In the genomic region with DNA sequence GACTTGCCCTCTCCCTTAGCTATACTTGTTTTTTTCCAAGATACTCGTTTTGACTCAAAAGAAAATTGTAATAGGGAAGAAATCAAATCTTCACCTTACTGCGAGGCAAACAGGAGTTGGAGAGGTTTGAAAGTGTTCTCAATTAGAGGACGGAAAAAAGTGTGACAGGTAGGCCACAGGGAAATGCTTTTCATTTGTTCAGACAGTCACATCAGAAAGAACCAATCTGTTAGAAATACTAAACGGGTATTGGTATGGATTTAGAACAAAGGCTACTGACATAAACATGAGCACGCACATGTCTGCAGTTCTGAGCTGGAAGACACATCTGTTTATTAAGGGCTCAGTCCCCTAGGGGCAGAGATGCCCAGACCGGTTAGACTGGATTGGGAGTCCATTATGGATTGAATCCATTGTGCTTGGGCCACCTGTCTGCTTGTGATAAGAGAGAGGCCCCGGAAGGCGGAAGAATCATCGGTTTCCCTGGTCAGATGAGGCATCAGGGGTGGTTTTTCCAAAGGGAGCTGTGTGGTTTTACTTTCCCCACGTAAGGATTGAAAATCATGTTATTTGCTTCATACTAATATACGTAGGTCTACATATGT, we compare ENCODE assay signal across 13 cellular contexts.
DNase-seq lines count a peak whose midpoint lies in the region; ATAC-seq and TF ChIP-seq lines count a peak whose summit lies in the region.
"Had no signal": no experiment of that assay in that cellular context is flagged by ENCODE, and none has a peak within 500 bp of the region (broad histone marks: within the 10 kb centered on the region; RNA-seq: fewer than 3 reads in every experiment).

No MANE protein-coding gene starts in this region.

- H3K27ac ChIP-seq in SJCRH30: no peak overlapping the region
- H3K27ac ChIP-seq in mesenchymal stem cell (ENCODE audit: low read length, poor library complexity, severe bottlenecking): no peak overlapping the region
- no peak overlapping the region for H3K27ac ChIP-seq in GM23248
- H3K27ac ChIP-seq: vagina had no signal

- in situ Hi-C loops in GM23248 (cut with MboI): no loop called here

- no peak for ATAC-seq in GM21737 (IDR thresholded peaks at IDR 0.05; ENCODE audit: unreplicated experiment)
- ATAC-seq in GM18861 (IDR thresholded peaks at IDR 0.05; ENCODE audit: unreplicated experiment): no peak
- ATAC-seq: activated CD8-positive, alpha-beta memory T cell treated with anti-CD3 and anti-CD28 coated beads, Interleukin-2, amount 10 ng/mL, durations not matched to agents 7 days and 5 days; naive thymus-derived CD8-positive, alpha-beta T cell had no signal

- H3K4me2 ChIP-seq in mesenchymal stem cell (ENCODE audit: low read length, poor library complexity, severe bottlenecking) (no peak overlapping the region), GM23248 (ENCODE audit: unreplicated experiment) (no peak overlapping the region)

- DNase-seq in Caco-2: peak; percentile 80 to 84
- DNase-seq in NCI-H146 (lab: John Stamatoyannopoulos, UW): peak; percentile 93
- DNase-seq in SJCRH30: peak; percentile 4 to 34
- no peak for DNase-seq in mesenchymal stem cell
- no peak for DNase-seq in GM23248
- DNase-seq in NCI-H1092 treated with DMSO at 0.1 percent for 48 hours (lab: John Stamatoyannopoulos, UW): no peak
- DNase-seq: activated CD8-positive, alpha-beta memory T cell treated with anti-CD3 and anti-CD28 coated beads, Interleukin-2, amount 10 ng/mL, durations not matched to agents 7 days and 5 days; AML-193; naive thymus-derived CD8-positive, alpha-beta T cell had no signal

- POLR2A ChIA-PET in Caco-2 (lab: Charles Lee): interaction anchor here (1.5 kb wide), 1 partner anchor 221 kb away, joined by 3 read pairs; the partner anchor contains the start of gene MYLIP

- H3K9ac ChIP-seq in mesenchymal stem cell (ENCODE audit: low read length): no peak overlapping the region
- no peak overlapping the region for H3K9ac ChIP-seq in GM23248

- H3K23ac ChIP-seq in mesenchymal stem cell (ENCODE audit: low read length in 2 of 2): no peak overlapping the region

- H3K27me3 ChIP-seq in Caco-2 (replicated peaks; ENCODE audit: control insufficient read depth, insufficient read depth, low read length): no peaks in the 10 kb centered on the region
- H3K27me3 ChIP-seq in SJCRH30: no peaks in the 10 kb centered on the region
- peaks cover 0 to 3% of the 10 kb centered on the region in 2 experiments for H3K27me3 ChIP-seq in mesenchymal stem cell (ENCODE audit: control insufficient read depth in 1 of 2, insufficient read depth in 1 of 2, low read length in 2 of 2)
- H3K27me3 ChIP-seq in GM23248 (replicated peaks; ENCODE audit: insufficient read depth): 0 out of 2 replicates have a peak, but pooled peaks cover 6% of the 10 kb centered on the region
- H3K27me3 ChIP-seq: vagina had no signal

- H3K36me3 Mint-ChIP-seq in Caco-2 (ENCODE audit: insufficient read depth, unreplicated experiment): peaks cover 6% of the 10 kb centered on the region
- H3K36me3 Mint-ChIP-seq: activated naive CD8-positive, alpha-beta T cell; naive thymus-derived CD8-positive, alpha-beta T cell had no signal

- WGBS in mesenchymal stem cell: 96% methylated on average over 11 of the region's 11 CpGs
- 67 to 71% methylated on average over 11 of the region's 11 CpGs for WGBS in GM23248 (ENCODE audit: low coverage in 1 of 2, low lambda C conversion rate in 2 of 2, missing lambda C conversion rate in 2 of 2), 2 experiments

- H3K4me3 ChIP-seq in Caco-2 (ENCODE audit: low read depth, low read length) (no peak overlapping the region), SJCRH30 (no peak overlapping the region), mesenchymal stem cell (ENCODE audit: insufficient read depth in 1 of 2, low read depth in 1 of 2, low read length in 2 of 2) (no peak overlapping the region), GM23248 (no peak overlapping the region)
- H3K4me3 ChIP-seq: vagina had no signal

- no TSS peak for BruUV-seq in Caco-2 (replicated peaks; lab: Mats Ljungman, UMichigan)

- CTCF ChIA-PET in Caco-2 (lab: Charles Lee): interaction anchor here (0.5 kb wide), 1 partner anchor 227 kb away, joined by 5 read pairs; no protein-coding TSS in a partner anchor

- no peak for TF ChIP-seq CTCF in Caco-2 (IDR thresholded peaks at IDR 0.05; ENCODE audit: insufficient read depth in 1 of 2, low read depth in 1 of 2, low read length in 1 of 2, severe bottlenecking in 1 of 2, unreplicated experiment in 1 of 2)

- H3K4me1 ChIP-seq in Caco-2 (peaks cover 27% of the 10 kb centered on the region), SJCRH30 (no peaks in the 10 kb centered on the region), mesenchymal stem cell (ENCODE audit: control insufficient read depth, insufficient read depth, low read depth, low read length) (peaks cover 10% of the 10 kb centered on the region), GM23248 (ENCODE audit: insufficient read depth) (no peaks in the 10 kb centered on the region)
- H3K4me1 ChIP-seq: vagina had no signal

- H3K9me3 Mint-ChIP-seq in Caco-2 (ENCODE audit: unreplicated experiment): no peaks in the 10 kb centered on the region

- peaks cover 19% of the 10 kb centered on the region for H3K4me1 Mint-ChIP-seq in Caco-2 (ENCODE audit: low read depth, unreplicated experiment)

- H2BK15ac ChIP-seq in mesenchymal stem cell (ENCODE audit: low read depth, poor library complexity, severe bottlenecking): peak overlapping the region; percentile 60

- H2BK12ac ChIP-seq in mesenchymal stem cell (ENCODE audit: low read length in 2 of 2): peak overlapping the region; percentile 45 to 71

- peak overlapping the region in 1 of 2 experiments; percentile 5 for H3K18ac ChIP-seq in mesenchymal stem cell (ENCODE audit: low read depth in 1 of 2, low read length in 2 of 2)

- H3K79me2 ChIP-seq in GM23248 (ENCODE audit: insufficient read depth): no peaks in the 10 kb centered on the region

- no peaks in the 10 kb centered on the region for H4K20me1 ChIP-seq in GM23248 (ENCODE audit: insufficient read depth)

- H4K91ac ChIP-seq in mesenchymal stem cell (ENCODE audit: low read length): no peak overlapping the region

- peak overlapping the region; percentile 36 for H3K4me3 Mint-ChIP-seq in Caco-2 (ENCODE audit: unreplicated experiment)
- H3K4me3 Mint-ChIP-seq: activated CD8-positive, alpha-beta memory T cell treated with anti-CD3 and anti-CD28 coated beads, Interleukin-2, amount 10 ng/mL, durations not matched to agents 7 days and 5 days; activated naive CD8-positive, alpha-beta T cell; naive thymus-derived CD8-positive, alpha-beta T cell had no signal

- no peaks in the 10 kb centered on the region for H3K9me3 ChIP-seq in Caco-2
- H3K9me3 ChIP-seq in SJCRH30 (replicated peaks): no peaks in the 10 kb centered on the region
- H3K9me3 ChIP-seq in mesenchymal stem cell (ENCODE audit: control insufficient read depth, low read length): peaks cover 3% of the 10 kb centered on the region
- H3K9me3 ChIP-seq in GM23248 (ENCODE audit: low read depth): no peaks in the 10 kb centered on the region
- H3K9me3 ChIP-seq: vagina had no signal

- H3K9me2 ChIP-seq in GM23248 (ENCODE audit: insufficient read depth): no peaks in the 10 kb centered on the region

- H3K14ac ChIP-seq in mesenchymal stem cell (ENCODE audit: low read length in 2 of 2): no peak overlapping the region

- H2BK120ac ChIP-seq in mesenchymal stem cell (ENCODE audit: low read depth, low read length): peak overlapping the region; percentile 11

- peak overlapping the region; percentile 37 for H3K27ac Mint-ChIP-seq in Caco-2 (ENCODE audit: unreplicated experiment)
- H3K27ac Mint-ChIP-seq: activated CD8-positive, alpha-beta memory T cell treated with anti-CD3 and anti-CD28 coated beads, Interleukin-2, amount 10 ng/mL, durations not matched to agents 7 days and 5 days; activated naive CD8-positive, alpha-beta T cell; naive thymus-derived CD8-positive, alpha-beta T cell had no signal

- H3K79me1 ChIP-seq in mesenchymal stem cell (replicated peaks; ENCODE audit: low read length, poor library complexity, severe bottlenecking): no peaks in the 10 kb centered on the region

- no peaks in the 10 kb centered on the region for H3F3A ChIP-seq in GM23248 (ENCODE audit: insufficient read depth)

- no peak overlapping the region for H2BK5ac ChIP-seq in mesenchymal stem cell (ENCODE audit: low read depth, low read length, poor library complexity, severe bottlenecking)

- no peak overlapping the region for H3K4ac ChIP-seq in mesenchymal stem cell (ENCODE audit: low read depth in 1 of 2, low read length in 2 of 2)

- no peaks in the 10 kb centered on the region for H3K27me3 Mint-ChIP-seq in Caco-2 (ENCODE audit: insufficient read depth, unreplicated experiment)
- H3K27me3 Mint-ChIP-seq: activated CD8-positive, alpha-beta memory T cell treated with anti-CD3 and anti-CD28 coated beads, Interleukin-2, amount 10 ng/mL, durations not matched to agents 7 days and 5 days; activated naive CD8-positive, alpha-beta T cell had no signal

- H2AK5ac ChIP-seq in mesenchymal stem cell (ENCODE audit: low read length, severe bottlenecking): no peak overlapping the region

- intact Hi-C loops in Caco-2 (cut with micrococcal nuclease; ENCODE audit: unreplicated experiment): loop anchor here (10.0 kb wide), 1 partner anchor 277 kb away; no protein-coding TSS in a partner anchor

- H3K36me3 ChIP-seq in Caco-2 (ENCODE audit: control insufficient read depth, insufficient read depth, low read length): no peaks in the 10 kb centered on the region
- H3K36me3 ChIP-seq in SJCRH30: no peaks in the 10 kb centered on the region
- H3K36me3 ChIP-seq in mesenchymal stem cell (ENCODE audit: control insufficient read depth in 1 of 2, insufficient read depth in 2 of 2, low read depth in 1 of 2, low read length in 2 of 2): no peaks in the 10 kb centered on the region
- H3K36me3 ChIP-seq in GM23248 (ENCODE audit: low read depth): no peaks in the 10 kb centered on the region
- H3K36me3 ChIP-seq: vagina had no signal

- no peak overlapping the region for H2AFZ ChIP-seq in mesenchymal stem cell (ENCODE audit: low read depth, low read length)
- H2AFZ ChIP-seq in GM23248: no peak overlapping the region

- H4K8ac ChIP-seq in mesenchymal stem cell (ENCODE audit: low read length): no peak overlapping the region

Comparison
In these comparisons a context has a peak if more than half of its experiments do, and no peak if none do; other contexts are left out.
1. DNase-seq: peak in Caco-2 (2 of 2), NCI-H146 (single experiment) and SJCRH30 (2 of 2); none in mesenchymal stem cell (single experiment), GM23248 (single experiment) and NCI-H1092 treated with DMSO at 0.1 percent for 48 hours (single experiment).